ENCODE assay signal across 22 cellular contexts in genomic region chr11:35011389-35011788, GRCh38.
DNase-seq lines count a peak whose midpoint lies in the region; ATAC-seq and TF ChIP-seq lines count a peak whose summit lies in the region.
"Had no signal": no experiment of that assay in that cellular context is flagged by ENCODE, and none has a peak within 500 bp of the region (broad histone marks: within the 10 kb centered on the region; RNA-seq: fewer than 3 reads in every experiment).

No MANE protein-coding gene starts in this region.

- H3K4me1 Mint-ChIP-seq in activated CD4-positive, alpha-beta T cell treated with anti-CD3 and anti-CD28 coated beads, Interleukin-2, amount 10 ng/mL, durations not matched to agents 24 days and 14 days: peaks cover 52% of the 10 kb centered on the region
- peaks cover 63% of the 10 kb centered on the region for H3K4me1 Mint-ChIP-seq in activated CD4-positive, alpha-beta T cell treated with anti-CD3 and anti-CD28 coated beads for 36 hours
- peaks cover 54% of the 10 kb centered on the region for H3K4me1 Mint-ChIP-seq in stimulated activated memory B cell treated with anti-CD40 and anti-IgM and Interleukin-4, amounts not matched to agents 10 μg/mL and 1 μg/mL and 100 μg/mL, for 72 hours

- CTCF ChIA-PET in activated CD4-positive, alpha-beta T cell treated with anti-CD3 and anti-CD28 coated beads for 36 hours (lab: Charles Lee): interaction anchor here (0.6 to 2.8 kb wide), 7 partner anchors 9 to 155 kb away, joined by 3 to 9 read pairs (median 3); no protein-coding TSS in a partner anchor

- no peak overlapping the region for H3K4me3 ChIP-seq in fibroblast of lung (replicated peaks in 1 of 4; ENCODE audit: control extremely low read depth in 1 of 4, insufficient read depth in 1 of 4, low read depth in 3 of 4, low read length in 4 of 4)
- H3K4me3 ChIP-seq: adrenal gland, esophagus squamous epithelium, psoas muscle, SK-N-MC, spleen had no signal

- no peak overlapping the region for H3K4me3 Mint-ChIP-seq in activated CD4-positive, alpha-beta T cell treated with anti-CD3 and anti-CD28 coated beads, Interleukin-2, amount 10 ng/mL, durations not matched to agents 24 days and 14 days
- H3K4me3 Mint-ChIP-seq in activated CD4-positive, alpha-beta T cell treated with anti-CD3 and anti-CD28 coated beads for 36 hours: no peak overlapping the region
- H3K4me3 Mint-ChIP-seq in stimulated activated memory B cell treated with anti-CD40 and anti-IgM and Interleukin-4, amounts not matched to agents 10 μg/mL and 1 μg/mL and 100 μg/mL, for 72 hours: no peak overlapping the region
- H3K4me3 Mint-ChIP-seq: nephron had no signal

- no peak overlapping the region for H3K27ac ChIP-seq in fibroblast of lung (ENCODE audit: insufficient read depth, low read length)
- H3K27ac ChIP-seq: adrenal gland, psoas muscle, SK-N-MC had no signal

- ATAC-seq in activated CD4-positive, alpha-beta T cell treated with anti-CD3 and anti-CD28 coated beads for 36 hours: no peak
- no peak for ATAC-seq in stimulated activated memory B cell treated with anti-CD40 and anti-IgM and Interleukin-4, amounts not matched to agents 10 μg/mL and 1 μg/mL and 100 μg/mL, for 72 hours
- ATAC-seq in GM18873 (IDR thresholded peaks at IDR 0.05; ENCODE audit: low FRiP score, unreplicated experiment): no peak
- ATAC-seq: activated T-helper 17 cell treated with anti-CD3 and anti-CD28 coated beads, Interleukin-2, amount 50 U/mL, for 72 hours; psoas muscle had no signal

- no peaks in the 10 kb centered on the region for H4K20me1 ChIP-seq in fibroblast of lung (ENCODE audit: control insufficient read depth, extremely low read depth, insufficient read depth, low read length)

- H3K27me3 Mint-ChIP-seq in activated CD4-positive, alpha-beta T cell treated with anti-CD3 and anti-CD28 coated beads, Interleukin-2, amount 10 ng/mL, durations not matched to agents 24 days and 14 days: peaks cover 14% of the 10 kb centered on the region
- peaks cover 2% of the 10 kb centered on the region for H3K27me3 Mint-ChIP-seq in activated CD4-positive, alpha-beta T cell treated with anti-CD3 and anti-CD28 coated beads for 36 hours
- no peaks in the 10 kb centered on the region for H3K27me3 Mint-ChIP-seq in stimulated activated memory B cell treated with anti-CD40 and anti-IgM and Interleukin-4, amounts not matched to agents 10 μg/mL and 1 μg/mL and 100 μg/mL, for 72 hours
- H3K27me3 Mint-ChIP-seq: activated T-helper 17 cell treated with anti-CD3 and anti-CD28 coated beads, Interleukin-2, amount 50 U/mL, for 72 hours had no signal

- H3K36me3 Mint-ChIP-seq in activated CD4-positive, alpha-beta T cell treated with anti-CD3 and anti-CD28 coated beads, Interleukin-2, amount 10 ng/mL, durations not matched to agents 24 days and 14 days (ENCODE audit: low read depth): peaks cover 4% of the 10 kb centered on the region
- no peaks in the 10 kb centered on the region for H3K36me3 Mint-ChIP-seq in activated CD4-positive, alpha-beta T cell treated with anti-CD3 and anti-CD28 coated beads for 36 hours (ENCODE audit: low read depth)
- no peaks in the 10 kb centered on the region for H3K36me3 Mint-ChIP-seq in stimulated activated memory B cell treated with anti-CD40 and anti-IgM and Interleukin-4, amounts not matched to agents 10 μg/mL and 1 μg/mL and 100 μg/mL, for 72 hours

- intact Hi-C loops in activated CD4-positive, alpha-beta T cell treated with anti-CD3 and anti-CD28 coated beads, Interleukin-2, amount 10 ng/mL, durations not matched to agents 24 days and 14 days (cut with micrococcal nuclease): loop anchor here (5.0 kb wide), 1 partner anchor 764 kb away; no protein-coding TSS in a partner anchor
- intact Hi-C loops in activated CD4-positive, alpha-beta T cell treated with anti-CD3 and anti-CD28 coated beads for 36 hours (cut with DNase I, micrococcal nuclease): loop anchor here (5.0 to 10.0 kb wide), 3 partner anchors 226 to 777 kb away; no protein-coding TSS in a partner anchor

- peak; percentile 29 for DNase-seq in activated CD4-positive, alpha-beta T cell treated with anti-CD3 and anti-CD28 coated beads, Interleukin-2, amount 10 ng/mL, durations not matched to agents 24 days and 14 days
- no peak for DNase-seq in activated CD4-positive, alpha-beta T cell treated with anti-CD3 and anti-CD28 coated beads for 36 hours
- DNase-seq in NCI-H524 treated with DMSO at 0.1 percent for 48 hours (lab: John Stamatoyannopoulos, UW) (peak; percentile 46), fibroblast of lung (ENCODE audit: low read depth in 2 of 2) (peak; percentile 36 to 84), DMS 273 treated with DMSO at 0.1 percent for 48 hours (lab: John Stamatoyannopoulos, UW) (no peak), NCI-H2171 (lab: John Stamatoyannopoulos, UW) (no peak)
- DNase-seq: activated CD4-positive, CD25-positive, alpha-beta regulatory T cell; adrenal gland; cerebellar nuclear complex; effector CD8-positive, alpha-beta T cell; esophagus squamous epithelium; hypothalamus; kidney; NCI-H2081 treated with DMSO at 0.1 percent for 48 hours; NCI-H526 treated with DMSO at 0.1 percent for 48 hours; psoas muscle; spleen had no signal

- H3K9ac ChIP-seq in fibroblast of lung (ENCODE audit: insufficient read depth, low read length): no peak overlapping the region

- no peak for TF ChIP-seq CTCF in fibroblast of lung (conservative IDR thresholded peaks at IDR 0.05 in 1 of 2, IDR thresholded peaks at IDR 0.05 in 1 of 2; ENCODE audit: low read depth in 1 of 2, low read length in 2 of 2)

- H3K9me3 ChIP-seq in fibroblast of lung (ENCODE audit: control insufficient read depth, insufficient read depth, low read depth, low read length): no peaks in the 10 kb centered on the region
- H3K9me3 ChIP-seq: adrenal gland, esophagus squamous epithelium, psoas muscle, spleen had no signal

- no peaks in the 10 kb centered on the region for H3K36me3 ChIP-seq in fibroblast of lung (ENCODE audit: control insufficient read depth, insufficient read depth, low read length)
- H3K36me3 ChIP-seq: adrenal gland, esophagus squamous epithelium, spleen had no signal

- POLR2A ChIA-PET in activated CD4-positive, alpha-beta T cell treated with anti-CD3 and anti-CD28 coated beads for 36 hours (lab: Charles Lee): interaction anchor here (0.8 kb wide), 1 partner anchor 72 kb away, joined by 3 read pairs; no protein-coding TSS in a partner anchor

- H2AFZ ChIP-seq in fibroblast of lung (ENCODE audit: low read length): no peak overlapping the region

- H3K27me3 ChIP-seq in fibroblast of lung (ENCODE audit: control insufficient read depth, insufficient read depth, low read length): no peaks in the 10 kb centered on the region
- H3K27me3 ChIP-seq: adrenal gland, esophagus squamous epithelium, spleen had no signal

- no peak overlapping the region for H3K27ac Mint-ChIP-seq in activated CD4-positive, alpha-beta T cell treated with anti-CD3 and anti-CD28 coated beads, Interleukin-2, amount 10 ng/mL, durations not matched to agents 24 days and 14 days
- H3K27ac Mint-ChIP-seq in activated CD4-positive, alpha-beta T cell treated with anti-CD3 and anti-CD28 coated beads for 36 hours: no peak overlapping the region
- peak overlapping the region; percentile 90 for H3K27ac Mint-ChIP-seq in stimulated activated memory B cell treated with anti-CD40 and anti-IgM and Interleukin-4, amounts not matched to agents 10 μg/mL and 1 μg/mL and 100 μg/mL, for 72 hours
- H3K27ac Mint-ChIP-seq: activated T-helper 17 cell treated with anti-CD3 and anti-CD28 coated beads, Interleukin-2, amount 50 U/mL, for 72 hours; nephron had no signal

- H3K9me3 Mint-ChIP-seq in activated CD4-positive, alpha-beta T cell treated with anti-CD3 and anti-CD28 coated beads, Interleukin-2, amount 10 ng/mL, durations not matched to agents 24 days and 14 days: no peaks in the 10 kb centered on the region
- no peaks in the 10 kb centered on the region for H3K9me3 Mint-ChIP-seq in activated CD4-positive, alpha-beta T cell treated with anti-CD3 and anti-CD28 coated beads for 36 hours (ENCODE audit: low read depth)
- no peaks in the 10 kb centered on the region for H3K9me3 Mint-ChIP-seq in stimulated activated memory B cell treated with anti-CD40 and anti-IgM and Interleukin-4, amounts not matched to agents 10 μg/mL and 1 μg/mL and 100 μg/mL, for 72 hours
- H3K9me3 Mint-ChIP-seq: activated T-helper 17 cell treated with anti-CD3 and anti-CD28 coated beads, Interleukin-2, amount 50 U/mL, for 72 hours; nephron had no signal

- peaks cover 8% of the 10 kb centered on the region for H3K4me1 ChIP-seq in fibroblast of lung (ENCODE audit: control insufficient read depth, extremely low read depth, insufficient read depth, low read length)

- no peaks in the 10 kb centered on the region for H3K79me2 ChIP-seq in fibroblast of lung (ENCODE audit: control insufficient read depth, insufficient read depth, low read length)

- H3K4me2 ChIP-seq in fibroblast of lung (ENCODE audit: extremely low read depth, insufficient read depth, low read length): peak overlapping the region; percentile 54

Comparison
In these comparisons a context has a peak if more than half of its experiments do, and no peak if none do; other contexts are left out.
1. DNase-seq: peak in activated CD4-positive, alpha-beta T cell treated with anti-CD3 and anti-CD28 coated beads, Interleukin-2, amount 10 ng/mL, durations not matched to agents 24 days and 14 days (single experiment), NCI-H524 treated with DMSO at 0.1 percent for 48 hours (single experiment) and fibroblast of lung (2 of 2); none in activated CD4-positive, alpha-beta T cell treated with anti-CD3 and anti-CD28 coated beads for 36 hours (single experiment), DMS 273 treated with DMSO at 0.1 percent for 48 hours (single experiment) and NCI-H2171 (single experiment).